ENCODE assay signal across 2 cellular contexts in the genomic region with DNA sequence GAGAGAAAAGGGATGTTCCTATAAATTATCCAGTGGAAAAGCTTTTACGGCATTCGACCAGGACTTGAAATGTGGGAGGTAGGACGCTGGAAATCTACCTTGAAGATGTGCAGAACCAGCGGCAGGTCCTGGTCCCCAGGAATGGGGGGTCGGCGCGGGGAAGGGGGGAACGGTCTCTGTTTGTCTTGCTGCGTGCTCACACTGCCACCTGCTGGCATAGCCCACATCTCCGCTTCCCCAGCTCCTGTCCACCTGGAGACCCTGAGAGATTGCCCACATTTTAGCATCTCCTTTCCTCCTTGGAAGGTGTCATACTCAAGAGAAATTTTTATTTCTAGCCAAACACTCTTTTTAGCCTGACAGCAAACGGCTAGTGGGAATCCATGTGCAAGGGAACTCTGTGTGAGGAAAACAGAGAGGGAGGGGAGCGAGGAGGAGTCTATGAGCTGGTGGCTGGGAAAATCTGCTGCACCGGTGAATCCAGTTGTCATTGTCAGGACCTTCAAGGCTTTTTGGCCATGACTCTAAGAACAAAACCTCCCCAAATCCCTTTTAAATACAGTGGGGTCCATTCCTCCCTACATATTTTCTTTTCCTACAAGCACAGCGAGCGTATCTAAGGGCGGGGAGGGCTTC.
TF ChIP-seq lines count a peak whose summit lies in the region.

No MANE protein-coding gene starts in this region.

TF ChIP-seq in IMR-90, 13 proteins besides CTCF, POLR2A, EP300 and RAD21:
- TF ChIP-seq SMC3 (IDR thresholded peaks at IDR 0.05; ENCODE audit: low read depth, low read length) (peak; percentile 14; the same call in 1 of the 2 replicates), CHD1 (IDR thresholded peaks at IDR 0.05; ENCODE audit: low read depth, low read length) (no peak)

TF ChIP-seq in K562, 482 proteins besides CTCF, POLR2A, EP300 and RAD21 (continued from another document):
- TF ChIP-seq SMC3 (conservative IDR thresholded peaks at IDR 0.05; ENCODE audit: insufficient read depth, low read depth, low read length), result 0 out of 2 replicates have a peak, but pooled peaks have one; percentile 19
- TF ChIP-seq, protein P1, sequence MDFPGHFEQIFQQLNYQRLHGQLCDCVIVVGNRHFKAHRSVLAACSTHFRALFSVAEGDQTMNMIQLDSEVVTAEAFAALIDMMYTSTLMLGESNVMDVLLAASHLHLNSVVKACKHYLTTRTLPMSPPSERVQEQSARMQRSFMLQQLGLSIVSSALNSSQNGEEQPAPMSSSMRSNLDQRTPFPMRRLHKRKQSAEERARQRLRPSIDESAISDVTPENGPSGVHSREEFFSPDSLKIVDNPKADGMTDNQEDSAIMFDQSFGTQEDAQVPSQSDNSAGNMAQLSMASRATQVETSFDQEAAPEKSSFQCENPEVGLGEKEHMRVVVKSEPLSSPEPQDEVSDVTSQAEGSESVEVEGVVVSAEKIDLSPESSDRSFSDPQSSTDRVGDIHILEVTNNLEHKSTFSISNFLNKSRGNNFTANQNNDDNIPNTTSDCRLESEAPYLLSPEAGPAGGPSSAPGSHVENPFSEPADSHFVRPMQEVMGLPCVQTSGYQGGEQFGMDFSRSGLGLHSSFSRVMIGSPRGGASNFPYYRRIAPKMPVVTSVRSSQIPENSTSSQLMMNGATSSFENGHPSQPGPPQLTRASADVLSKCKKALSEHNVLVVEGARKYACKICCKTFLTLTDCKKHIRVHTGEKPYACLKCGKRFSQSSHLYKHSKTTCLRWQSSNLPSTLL (IDR thresholded peaks at IDR 0.05), result no peak
